Comparison of ENCODE assay signal across 13 cellular contexts in the genomic region with DNA sequence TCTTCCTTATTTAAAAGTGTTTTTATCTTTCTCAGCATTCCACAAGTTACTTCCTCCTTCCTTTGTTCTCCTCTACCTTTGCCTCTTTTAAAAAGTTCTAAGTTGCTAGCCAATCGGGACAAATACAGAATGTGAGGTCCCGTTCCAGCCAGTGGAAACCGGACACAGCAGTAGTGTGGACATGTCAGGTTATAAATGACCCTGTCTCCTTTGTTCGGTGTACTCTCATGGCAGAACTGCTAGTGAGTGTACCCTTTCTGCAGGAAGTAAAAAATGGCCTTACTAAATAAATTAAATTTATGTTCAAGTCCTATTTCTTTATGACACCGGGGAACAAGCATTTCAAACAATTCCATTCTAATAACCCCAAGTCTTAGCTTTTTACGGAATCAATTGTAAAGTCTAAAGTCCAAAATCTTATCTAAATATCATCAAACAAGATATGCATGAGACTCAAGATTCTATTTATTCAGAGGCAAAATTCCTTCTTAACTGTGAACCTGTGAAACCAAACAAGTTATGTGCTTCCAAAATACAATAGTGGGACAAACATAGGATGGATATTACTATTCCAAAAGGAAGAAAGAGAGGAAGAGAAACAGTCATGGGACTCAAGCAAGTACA. TPM values are rescaled to one million over a fixed set of nuclear protein-coding genes. Genes with fewer than 3 reads are reported as not detected.
DNase-seq lines count a peak whose midpoint lies in the region; ATAC-seq, FAIRE-seq and TF ChIP-seq lines count a peak whose summit lies in the region.
"Not testable (repeated sequence)": the region's sequence is repeated elsewhere in the genome, so short reads cannot be mapped to it uniquely, and the experiment has no call there.
"Had no signal": no experiment of that assay in that cellular context is flagged by ENCODE, and none has a peak within 500 bp of the region (broad histone marks: within the 10 kb centered on the region; RNA-seq: fewer than 3 reads in every experiment).

No MANE protein-coding gene starts in this region.

- H3K36me3 ChIP-seq in BLaER1 treated with 17β-estradiol and CSF1 and Interleukin-3, amounts not matched to agents 10 nM and 100 nM; RWPE2 (ENCODE audit: low read depth); colonic mucosa; keratinocyte (ENCODE audit: control insufficient read depth in 2 of 2, extremely low read depth in 1 of 2, insufficient read depth in 2 of 2, low read length in 2 of 2); stomach: not testable (repeated sequence)

- peak overlapping the region; percentile 13 for H2AFZ ChIP-seq in keratinocyte (ENCODE audit: control insufficient read depth, low read length)

- TF ChIP-seq EP300 in stomach (IDR thresholded peaks at IDR 0.05), result not testable (repeated sequence)

- WGBS in stomach, 5 donors, result 31 to 54% (median 38%) methylated on average over 6 of the region's 6 CpGs

- H3K4me3 ChIP-seq in BLaER1 treated with 17β-estradiol and CSF1 and Interleukin-3, amounts not matched to agents 10 nM and 100 nM, result 0 out of 20 replicates have a peak overlapping the region, but pooled peaks of 1 of the 10 experiments have one; percentile 16
- H3K4me3 ChIP-seq in HL-60 (replicated peaks; ENCODE audit: insufficient read depth, low read length); RWPE2 (ENCODE audit: severe bottlenecking); colonic mucosa; keratinocyte (ENCODE audit: control insufficient read depth in 2 of 3, extremely low read depth in 1 of 3, insufficient read depth in 2 of 3, low read depth in 1 of 3, low read length in 3 of 3); stomach: not testable (repeated sequence)

- dilution Hi-C loops in keratinocyte (cut with MboI; ENCODE audit: extremely low pct_ligation_motif_present, low sequenced_read_pairs), result not testable (repeated sequence)

- not testable (repeated sequence) for ATAC-seq in RWPE2 (ENCODE audit: low read depth); natural killer cell treated with Interleukin-12 subunit alpha and Interleukin-12 subunit beta and Interleukin-15 and Interleukin-18, amount 100 ng/mL, for 72 hours

- H3K79me2 ChIP-seq in keratinocyte (ENCODE audit: control insufficient read depth, insufficient read depth, low read length), result peaks cover 15% of the 10 kb centered on the region

- not testable (repeated sequence) for H4K20me1 ChIP-seq in BLaER1 treated with 17β-estradiol and CSF1 and Interleukin-3, amounts not matched to agents 10 nM and 100 nM; keratinocyte (ENCODE audit: control insufficient read depth, extremely low read depth, insufficient read depth, low read length)

- peak overlapping the region; percentile 97 for H3K27ac Mint-ChIP-seq in activated naive CD8-positive, alpha-beta T cell treated with anti-CD3 and anti-CD28 coated beads for 36 hours
- H3K27ac Mint-ChIP-seq in natural killer cell treated with Interleukin-12 subunit alpha and Interleukin-12 subunit beta and Interleukin-15 and Interleukin-18, amount 100 ng/mL, for 72 hours, result peak overlapping the region; percentile 80 to 96

- peak overlapping the region in 2 of 11 experiments; percentile 6 to 23; a peak in 3 of 22 replicates for H3K9ac ChIP-seq in BLaER1 treated with 17β-estradiol and CSF1 and Interleukin-3, amounts not matched to agents 10 nM and 100 nM
- peak overlapping the region in 1 of 2 donors; percentile 3 for H3K9ac ChIP-seq in colonic mucosa (ENCODE audit: low read depth in 2 of 2, low read length in 2 of 2)
- not testable (repeated sequence) for H3K9ac ChIP-seq in keratinocyte (ENCODE audit: control insufficient read depth, extremely low read depth, insufficient read depth, low read length)

- peak overlapping the region; percentile 7 for H3K4me3 Mint-ChIP-seq in activated naive CD8-positive, alpha-beta T cell treated with anti-CD3 and anti-CD28 coated beads for 36 hours
- peak overlapping the region; percentile 14 for H3K4me3 Mint-ChIP-seq in natural killer cell treated with Interleukin-12 subunit alpha and Interleukin-12 subunit beta and Interleukin-15 and Interleukin-18, amount 100 ng/mL, for 72 hours

- peaks cover 77% of the 10 kb centered on the region for H3K4me1 Mint-ChIP-seq in activated naive CD8-positive, alpha-beta T cell treated with anti-CD3 and anti-CD28 coated beads for 36 hours
- H3K4me1 Mint-ChIP-seq in natural killer cell treated with Interleukin-12 subunit alpha and Interleukin-12 subunit beta and Interleukin-15 and Interleukin-18, amount 100 ng/mL, for 72 hours (ENCODE audit: low read depth in 2 of 2), result peaks cover 59 to 74% of the 10 kb centered on the region in 2 donors

- H3K27ac ChIP-seq in BLaER1 treated with 17β-estradiol and CSF1 and Interleukin-3, amounts not matched to agents 10 nM and 100 nM, result peak overlapping the region in 10 of 11 experiments; percentile 30 to 78 (median 60); a peak in 18 of 22 replicates
- H3K27ac ChIP-seq in HL-60 (replicated peaks) (peak overlapping the region; percentile 33), RWPE2 (ENCODE audit: poor library complexity, severe bottlenecking) (peak overlapping the region; percentile 21), colonic mucosa (peak overlapping the region; percentile 80), stomach (peak overlapping the region in 3 of 5 donors; percentile 11 to 61 (median 39))
- H3K27ac ChIP-seq in keratinocyte (ENCODE audit: control insufficient read depth, insufficient read depth, low read length), result not testable (repeated sequence)

- H3K9me3 Mint-ChIP-seq in activated naive CD8-positive, alpha-beta T cell treated with anti-CD3 and anti-CD28 coated beads for 36 hours, result peaks cover 11% of the 10 kb centered on the region
- H3K9me3 Mint-ChIP-seq in natural killer cell treated with Interleukin-12 subunit alpha and Interleukin-12 subunit beta and Interleukin-15 and Interleukin-18, amount 100 ng/mL, for 72 hours, result not testable (repeated sequence)

- peak; percentile 46 for FAIRE-seq in keratinocyte (lab: Jason Lieb, UNC)

- DNase-seq in HL-60 (ENCODE audit: low read depth in 1 of 2, low spot score in 1 of 2), result peak in 1 of 2 experiments; percentile 15
- not testable (repeated sequence) for DNase-seq in RWPE2 (ENCODE audit: low spot score); activated naive CD8-positive, alpha-beta T cell treated with anti-CD3 and anti-CD28 coated beads for 36 hours; colonic mucosa; keratinocyte (ENCODE audit: low read depth, low spot score); natural killer cell treated with Interleukin-12 subunit alpha and Interleukin-12 subunit beta and Interleukin-15 and Interleukin-18, amount 100 ng/mL, for 72 hours (ENCODE audit: low spot score); stomach

- TF ChIP-seq POLR2A in stomach (IDR thresholded peaks at IDR 0.05), result not testable (repeated sequence)

- H3K27me3 ChIP-seq in BLaER1 treated with 17β-estradiol and CSF1 and Interleukin-3, amounts not matched to agents 10 nM and 100 nM; HL-60 (ENCODE audit: insufficient read depth, poor library complexity, severe bottlenecking); RWPE2 (ENCODE audit: insufficient read depth, poor library complexity, severe bottlenecking); colonic mucosa; keratinocyte (ENCODE audit: control insufficient read depth, extremely low read depth, insufficient read depth, low read length); stomach: not testable (repeated sequence)

- intact Hi-C loops in colonic mucosa (cut with DNase I); stomach (cut with DNase I; ENCODE audit: low total_unique reads): not testable (repeated sequence)

- not testable (repeated sequence) for H3K27me3 Mint-ChIP-seq in activated naive CD8-positive, alpha-beta T cell treated with anti-CD3 and anti-CD28 coated beads for 36 hours; natural killer cell treated with Interleukin-12 subunit alpha and Interleukin-12 subunit beta and Interleukin-15 and Interleukin-18, amount 100 ng/mL, for 72 hours

- peaks cover 80% of the 10 kb centered on the region for H3K36me3 Mint-ChIP-seq in activated naive CD8-positive, alpha-beta T cell treated with anti-CD3 and anti-CD28 coated beads for 36 hours
- peaks cover 65% of the 10 kb centered on the region for H3K36me3 Mint-ChIP-seq in natural killer cell treated with Interleukin-12 subunit alpha and Interleukin-12 subunit beta and Interleukin-15 and Interleukin-18, amount 100 ng/mL, for 72 hours

- TF ChIP-seq CTCF in HL-60 (IDR thresholded peaks at IDR 0.05; ENCODE audit: insufficient read depth, low read length); RWPE2 (IDR thresholded peaks at IDR 0.05; ENCODE audit: poor library complexity, severe bottlenecking); colonic mucosa (IDR thresholded peaks at IDR 0.05); keratinocyte (optimal IDR thresholded peaks at IDR 0.05 in 1 of 3, IDR thresholded peaks at IDR 0.05 in 1 of 3, conservative IDR thresholded peaks at IDR 0.05 in 1 of 3; ENCODE audit: extremely low read depth in 1 of 3, insufficient read depth in 2 of 3, low read length in 3 of 3); stomach (IDR thresholded peaks at IDR 0.05): not testable (repeated sequence)

- peak overlapping the region; percentile 62 to 83 (median 73) for H3K4me2 ChIP-seq in BLaER1 treated with 17β-estradiol and CSF1 and Interleukin-3, amounts not matched to agents 10 nM and 100 nM
- H3K4me2 ChIP-seq in keratinocyte (ENCODE audit: control insufficient read depth, extremely low read depth, insufficient read depth, low read depth, low read length), result peak overlapping the region; percentile 1

- H3K4me1 ChIP-seq in BLaER1 treated with 17β-estradiol and CSF1 and Interleukin-3, amounts not matched to agents 10 nM and 100 nM, result peaks cover 19 to 45% (median 32%) of the 10 kb centered on the region in 10 experiments
- peaks cover 12% of the 10 kb centered on the region for H3K4me1 ChIP-seq in RWPE2 (ENCODE audit: insufficient read depth, poor library complexity, severe bottlenecking)
- H3K4me1 ChIP-seq in colonic mucosa, result not testable (repeated sequence)
- H3K4me1 ChIP-seq in keratinocyte (ENCODE audit: control insufficient read depth, extremely low read depth, insufficient read depth, low read length), result peaks cover 22% of the 10 kb centered on the region
- peaks cover 0 to 26% (median 16%) of the 10 kb centered on the region in 4 donors for H3K4me1 ChIP-seq in stomach

- not testable (repeated sequence) for H3K9me1 ChIP-seq in keratinocyte (ENCODE audit: control insufficient read depth, extremely low read depth, insufficient read depth, low read length)

- peaks cover 15 to 45% (median 23%) of the 10 kb centered on the region in 11 experiments for H3K9me3 ChIP-seq in BLaER1 treated with 17β-estradiol and CSF1 and Interleukin-3, amounts not matched to agents 10 nM and 100 nM (replicated peaks in 1 of 11)
- H3K9me3 ChIP-seq in RWPE2 (ENCODE audit: severe bottlenecking); colonic mucosa; keratinocyte (ENCODE audit: control insufficient read depth, low read depth, low read length); stomach: not testable (repeated sequence)

RNA-seq across cellular contexts. Expression of gene KLRK1, which starts 17.8 kb away (rescaled TPM):
- 100 to 1,000 TPM; 112 to 114 TPM for total RNA-seq in activated naive CD8-positive, alpha-beta T cell treated with anti-CD3 and anti-CD28 coated beads for 36 hours
- 1 to 10 TPM; 1.1 to 1.6 TPM for total RNA-seq in colonic mucosa
- polyA plus RNA-seq in keratinocyte, result not detected in 3 replicates
- not detected for polyA plus RNA-seq in keratinocyte (2011; ENCODE audit: low read depth)
- polyA plus RNA-seq in keratinocyte (2011; cell fraction: cytosol; rRNA removed), result not detected in 2 replicates
- not detected in 2 replicates for polyA plus RNA-seq in keratinocyte (2011; cell fraction: nucleus; rRNA removed)
- polyA plus RNA-seq in keratinocyte (2012; ENCODE audit: low replicate concordance), result 0.14 and 0.20 TPM in 2 replicates
- polyA minus RNA-seq in keratinocyte, result not detected in 3 replicates
- polyA minus RNA-seq in keratinocyte (2011; cell fraction: cytosol; rRNA and poly(A)+ RNA removed), result not detected
- polyA minus RNA-seq in keratinocyte (2011; cell fraction: nucleus; rRNA and poly(A)+ RNA removed), result not detected in 2 replicates
- total RNA-seq in natural killer cell treated with Interleukin-12 subunit alpha and Interleukin-12 subunit beta and Interleukin-15 and Interleukin-18, amount 100 ng/mL, for 72 hours, result 100 to 1,000 TPM in 1 of 2 donors, 10 to 100 TPM in 1; 80.4 to 126 TPM
- 10 to 100 TPM in 2 of 5 donors, 1 to 10 TPM in 1, not detected in 2; 2.0 to 17.4 (median 12.9) TPM for total RNA-seq in stomach
- polyA plus RNA-seq in stomach, result 1 to 10 TPM in 2 of 3 donors, under 1 TPM in 1; 0.50 to 2.4 (median 2.0) TPM
- total RNA-seq: A673, IMR-90, SJCRH30 had no signal
- polyA plus RNA-seq: IMR-90 had no signal

RNA-seq across cellular contexts. Expression of gene KLRC4, which starts 37.5 kb away (rescaled TPM):
- 1 to 10 TPM; 2.4 TPM for total RNA-seq in activated naive CD8-positive, alpha-beta T cell treated with anti-CD3 and anti-CD28 coated beads for 36 hours
- under 1 TPM; 0.47 to 0.80 TPM for total RNA-seq in colonic mucosa
- polyA plus RNA-seq in keratinocyte, result not detected in 3 replicates
- polyA plus RNA-seq in keratinocyte (2011; ENCODE audit: low read depth), result not detected
- not detected in 2 replicates for polyA plus RNA-seq in keratinocyte (2011; cell fraction: cytosol; rRNA removed)
- not detected in 2 replicates for polyA plus RNA-seq in keratinocyte (2011; cell fraction: nucleus; rRNA removed)
- not detected in 2 replicates for polyA plus RNA-seq in keratinocyte (2012; ENCODE audit: low replicate concordance)
- not detected in 3 replicates for polyA minus RNA-seq in keratinocyte
- not detected for polyA minus RNA-seq in keratinocyte (2011; cell fraction: cytosol; rRNA and poly(A)+ RNA removed)
- not detected in 2 replicates for polyA minus RNA-seq in keratinocyte (2011; cell fraction: nucleus; rRNA and poly(A)+ RNA removed)
- total RNA-seq in natural killer cell treated with Interleukin-12 subunit alpha and Interleukin-12 subunit beta and Interleukin-15 and Interleukin-18, amount 100 ng/mL, for 72 hours, result 10 to 100 TPM in 1 of 2 donors, 1 to 10 TPM in 1; 5.4 to 17.8 TPM
- 1 to 10 TPM in 1 of 5 donors, not detected in 4; 1.3 TPM for total RNA-seq in stomach
- under 1 TPM in 1 of 3 donors, not detected in 2; 0.13 TPM for polyA plus RNA-seq in stomach
- total RNA-seq: A673, IMR-90, SJCRH30, skeletal muscle tissue, testis had no signal
- polyA plus RNA-seq: IMR-90 had no signal

RNA-seq across cellular contexts. Expression of gene KLRC3, which starts 48.4 kb away (rescaled TPM):
- 1 to 10 TPM in 1 of 2 experiments, under 1 TPM in 1; 0.64 to 1.1 TPM for total RNA-seq in activated naive CD8-positive, alpha-beta T cell treated with anti-CD3 and anti-CD28 coated beads for 36 hours
- total RNA-seq in colonic mucosa (not detected), stomach (1 to 10 TPM in 2 of 5 donors, not detected in 3; 1.3 TPM)
- polyA plus RNA-seq in keratinocyte (not detected in 3 replicates), stomach (under 1 TPM in 1 of 3 donors, not detected in 2; 0.43 TPM)
- polyA plus RNA-seq in keratinocyte (2011; ENCODE audit: low read depth), result not detected
- not detected in 2 replicates for polyA plus RNA-seq in keratinocyte (2011; cell fraction: cytosol; rRNA removed)
- polyA plus RNA-seq in keratinocyte (2011; cell fraction: nucleus; rRNA removed), result not detected in 2 replicates
- polyA plus RNA-seq in keratinocyte (2012; ENCODE audit: low replicate concordance), result not detected in 2 replicates
- polyA minus RNA-seq in keratinocyte, result not detected in 3 replicates
- not detected for polyA minus RNA-seq in keratinocyte (2011; cell fraction: cytosol; rRNA and poly(A)+ RNA removed)
- not detected in 2 replicates for polyA minus RNA-seq in keratinocyte (2011; cell fraction: nucleus; rRNA and poly(A)+ RNA removed)
- total RNA-seq in natural killer cell treated with Interleukin-12 subunit alpha and Interleukin-12 subunit beta and Interleukin-15 and Interleukin-18, amount 100 ng/mL, for 72 hours, result 1 to 10 TPM; 7.9 to 9.6 TPM
- total RNA-seq: A673, IMR-90, SJCRH30, skeletal muscle tissue had no signal
- polyA plus RNA-seq: IMR-90 had no signal

Comparison
In these comparisons a context has a peak if more than half of its experiments do, and no peak if none do; other contexts are left out.
1. RNA of gene KLRK1, which starts 17.8 kb away (total RNA-seq): 80.4 to 126 TPM in natural killer cell treated with Interleukin-12 subunit alpha and Interleukin-12 subunit beta and Interleukin-15 and Interleukin-18, amount 100 ng/mL, for 72 hours and 112 to 114 TPM in activated naive CD8-positive, alpha-beta T cell treated with anti-CD3 and anti-CD28 coated beads for 36 hours; 2.0 to 17.4 TPM in stomach and 1.1 to 1.6 TPM in colonic mucosa; every median in the first group is over 4 times any median in the second.